In genomic region chr4:140052050-140052449, GRCh38 we compare ENCODE assay signal across 9 cellular contexts.
A peak's percentile ranks its signal among the peaks of the same experiment; 100 is the strongest.
DNase-seq lines count a peak whose midpoint lies in the region; ATAC-seq and TF ChIP-seq lines count a peak whose summit lies in the region.
"Had no signal": no experiment of that assay in that cellular context is flagged by ENCODE, and none has a peak within 500 bp of the region (broad histone marks: within the 10 kb centered on the region; RNA-seq: fewer than 3 reads in every experiment).

No MANE protein-coding gene starts in this region.

- in situ Hi-C loops in SK-MEL-5 (cut with HindIII; ENCODE audit: low pct_unique_long_range_greater_than_20kb, low sequenced_read_pairs): no loop called here

- no peaks in the 10 kb centered on the region for H3K36me3 Mint-ChIP-seq in nephron (ENCODE audit: low read depth)
- H3K36me3 Mint-ChIP-seq: activated naive CD4-positive, alpha-beta T cell treated with anti-CD3 and anti-CD28 coated beads, Interleukin-2, amount 50 U/mL, for 24 hours had no signal

- H3K4me1 Mint-ChIP-seq in nephron: peaks cover 72% of the 10 kb centered on the region

- H3K4me3 Mint-ChIP-seq in nephron: no peak overlapping the region
- H3K4me3 Mint-ChIP-seq: activated naive CD4-positive, alpha-beta T cell treated with anti-CD3 and anti-CD28 coated beads, Interleukin-2, amount 50 U/mL, for 24 hours had no signal

- H3K27me3 ChIP-seq in dorsolateral prefrontal cortex: no peaks in the 10 kb centered on the region

- peak overlapping the region in 1 of 3 experiments; percentile 65 for H3K27ac Mint-ChIP-seq in nephron
- H3K27ac Mint-ChIP-seq: activated naive CD4-positive, alpha-beta T cell treated with anti-CD3 and anti-CD28 coated beads, Interleukin-2, amount 50 U/mL, for 24 hours had no signal

- ATAC-seq in GM18511 (IDR thresholded peaks at IDR 0.05; ENCODE audit: unreplicated experiment) (no peak), GM21786 (IDR thresholded peaks at IDR 0.05; ENCODE audit: unreplicated experiment) (no peak)

- CTCF ChIA-PET in AG04449 (lab: Yijun Ruan, JAX): interaction anchor here (0.8 to 4.6 kb wide), 31 partner anchors 8 to 400 kb away, joined by 3 to 43 read pairs (median 4); partner anchors contain the start of gene MAML3

- POLR2A ChIA-PET in AG04449 (lab: Yijun Ruan, JAX): no interaction called here

- no peaks in the 10 kb centered on the region for H3K27me3 Mint-ChIP-seq in nephron (ENCODE audit: low read depth)
- H3K27me3 Mint-ChIP-seq: activated naive CD4-positive, alpha-beta T cell treated with anti-CD3 and anti-CD28 coated beads, Interleukin-2, amount 50 U/mL, for 24 hours had no signal

- H3K27ac ChIP-seq in dorsolateral prefrontal cortex: no peak overlapping the region

- DNase-seq in AG04449 (ENCODE audit: low read depth, low spot score) (no peak), SK-MEL-5 (ENCODE audit: low read depth, low spot score) (peak; percentile 62), dorsolateral prefrontal cortex (peak in 6 of 10 donors; percentile 26 to 62 (median 46))
- DNase-seq in effector CD8-positive, alpha-beta T cell (lab: John Stamatoyannopoulos, UW): no peak

- H3K9me3 Mint-ChIP-seq in nephron: no peaks in the 10 kb centered on the region
- H3K9me3 Mint-ChIP-seq: activated naive CD4-positive, alpha-beta T cell treated with anti-CD3 and anti-CD28 coated beads, Interleukin-2, amount 50 U/mL, for 24 hours had no signal

- peak; percentile 58 for TF ChIP-seq CTCF in AG04449 (IDR thresholded peaks at IDR 0.05; ENCODE audit: insufficient read depth, low read length, missing control alignments)
- peak; percentile 31; the same call in 1 of the 2 replicates for TF ChIP-seq CTCF in GM12874 (IDR thresholded peaks at IDR 0.05; ENCODE audit: insufficient read depth, low read depth, low read length)
- TF ChIP-seq CTCF in dorsolateral prefrontal cortex (IDR thresholded peaks at IDR 0.05 in 54 of 56, conservative IDR thresholded peaks at IDR 0.05 in 2 of 56; ENCODE audit: low read depth in 1 of 56, partially characterized antibody in 56 of 56): peak in 55 of 56 donors; percentile 22 to 74 (median 58)
- peak; percentile 41 to 55 (median 55) for TF ChIP-seq CTCF in nephron (IDR thresholded peaks at IDR 0.05; ENCODE audit: unreplicated experiment in 3 of 3)

- intact Hi-C loops in dorsolateral prefrontal cortex (cut with DNase I): loop anchor here in 1 of 2 donors (2.0 to 5.0 kb wide), 3 partner anchors 40 to 200 kb away; partner anchors contain the start of gene MAML3

- no peak overlapping the region for H3K4me3 ChIP-seq in AG04449 (ENCODE audit: low read depth, low read length)
- no peak overlapping the region for H3K4me3 ChIP-seq in dorsolateral prefrontal cortex

Comparison
In these comparisons a context has a peak if more than half of its experiments do, and no peak if none do; other contexts are left out.
1. DNase-seq: peak in SK-MEL-5 (single experiment) and dorsolateral prefrontal cortex (6 of 10); none in AG04449 (single experiment) and effector CD8-positive, alpha-beta T cell (single experiment).
2. Peak in every context shown above with its lines, with median percentiles within 50 percentile points of each other: CTCF ChIP-seq.